ENCODE assay signal across 19 cellular contexts in genomic region chr17:30524847-30525246, GRCh38. TPM values are rescaled to one million over a fixed set of nuclear protein-coding genes. Genes with fewer than 3 reads are reported as not detected.
DNase-seq lines count a peak whose midpoint lies in the region; ATAC-seq and TF ChIP-seq lines count a peak whose summit lies in the region.
"Had no signal": no experiment of that assay in that cellular context is flagged by ENCODE, and none has a peak within 500 bp of the region (broad histone marks: within the 10 kb centered on the region; RNA-seq: fewer than 3 reads in every experiment).

No MANE protein-coding gene starts in this region.

- no peak overlapping the region for H2BK15ac ChIP-seq in mesenchymal stem cell (ENCODE audit: low read depth, poor library complexity, severe bottlenecking)

- whole genome bisulfite sequencing in mesenchymal stem cell = 87% methylated on average over 3 of the region's 3 CpGs

- peaks cover 14% of the 10 kb centered on the region for H3K79me1 ChIP-seq in mesenchymal stem cell (replicated peaks; ENCODE audit: low read length, poor library complexity, severe bottlenecking)

- no peak overlapping the region for H2AFZ ChIP-seq in mesenchymal stem cell (ENCODE audit: low read depth, low read length)

- H3K36me3 ChIP-seq in right atrium auricular region (peaks cover 26% of the 10 kb centered on the region), mesenchymal stem cell (ENCODE audit: control insufficient read depth in 1 of 2, insufficient read depth in 2 of 2, low read depth in 1 of 2, low read length in 2 of 2) (peaks cover 18 to 20% of the 10 kb centered on the region in 2 experiments), upper lobe of right lung (peaks cover 27% of the 10 kb centered on the region)

- H2BK5ac ChIP-seq in mesenchymal stem cell (ENCODE audit: low read depth, low read length, poor library complexity, severe bottlenecking) = no peak overlapping the region

- H2AK5ac ChIP-seq in mesenchymal stem cell (ENCODE audit: low read length, severe bottlenecking) = no peak overlapping the region

- intact Hi-C loops in Right ventricle myocardium superior (cut with DNase I) (no loop called here), upper lobe of right lung (cut with DNase I) (no loop called here)

- H3K9me3 ChIP-seq in right atrium auricular region (no peaks in the 10 kb centered on the region), mesenchymal stem cell (ENCODE audit: control insufficient read depth, low read length) (no peaks in the 10 kb centered on the region), upper lobe of right lung (no peaks in the 10 kb centered on the region)
- H3K9me3 ChIP-seq: spleen had no signal

- no peaks in the 10 kb centered on the region for H3K27me3 ChIP-seq in right atrium auricular region
- H3K27me3 ChIP-seq in mesenchymal stem cell (ENCODE audit: control insufficient read depth in 1 of 2, insufficient read depth in 1 of 2, low read length in 2 of 2) = no peaks in the 10 kb centered on the region
- H3K27me3 ChIP-seq in upper lobe of right lung = no peaks in the 10 kb centered on the region
- H3K27me3 ChIP-seq: spleen had no signal

- peak overlapping the region in 1 of 2 donors; percentile 4 for H3K27ac ChIP-seq in right atrium auricular region
- H3K27ac ChIP-seq in mesenchymal stem cell (ENCODE audit: low read length, poor library complexity, severe bottlenecking) = no peak overlapping the region
- H3K27ac ChIP-seq in upper lobe of right lung = no peak overlapping the region
- H3K27ac ChIP-seq: spleen had no signal

- H2BK12ac ChIP-seq in mesenchymal stem cell (ENCODE audit: low read length in 2 of 2) = no peak overlapping the region

- H3K4me2 ChIP-seq in mesenchymal stem cell (ENCODE audit: low read length, poor library complexity, severe bottlenecking) = no peak overlapping the region

- H3K18ac ChIP-seq in mesenchymal stem cell (ENCODE audit: low read depth in 1 of 2, low read length in 2 of 2) = no peak overlapping the region

- TF ChIP-seq CTCF in right atrium auricular region (IDR thresholded peaks at IDR 0.05) = no peak
- no peak for TF ChIP-seq CTCF in upper lobe of right lung (IDR thresholded peaks at IDR 0.05)

- DNase-seq in Right ventricle myocardium superior (no peak), right atrium auricular region (ENCODE audit: low spot score) (no peak), dermis microvascular lymphatic vessel endothelial cell (ENCODE audit: low read depth in 2 of 2) (peak; percentile 9 to 28), mesenchymal stem cell (no peak), HuH-7 (ENCODE audit: low spot score) (no peak), upper lobe of right lung (no peak)
- DNase-seq: activated B cell treated with CpG ODN at 0.5 μM for 24 hours; activated effector memory CD4-positive, alpha-beta T cell treated with anti-CD3 and anti-CD28 coated beads, Interleukin-2, amount 50 U/mL, for 16 hours; AML-193; aorta; Calu3; dermis blood vessel endothelial cell; GDM1; NCI-H1436 treated with DMSO at 0.1 percent for 48 hours; NCI-H226; spleen; T-helper 17 cell had no signal

- H3K4ac ChIP-seq in mesenchymal stem cell (ENCODE audit: low read depth in 1 of 2, low read length in 2 of 2) = no peak overlapping the region

- H3K14ac ChIP-seq in mesenchymal stem cell (ENCODE audit: low read length in 2 of 2) = no peak overlapping the region

- H3K4me3 ChIP-seq in right atrium auricular region = no peak overlapping the region
- no peak overlapping the region for H3K4me3 ChIP-seq in mesenchymal stem cell (ENCODE audit: insufficient read depth in 1 of 2, low read depth in 1 of 2, low read length in 2 of 2)
- no peak overlapping the region for H3K4me3 ChIP-seq in upper lobe of right lung
- H3K4me3 ChIP-seq: spleen had no signal

- H3K9ac ChIP-seq in mesenchymal stem cell (ENCODE audit: low read length) = peak overlapping the region; percentile 10

- H3K4me1 ChIP-seq in right atrium auricular region (peaks cover 0 to 7% of the 10 kb centered on the region in 2 donors), mesenchymal stem cell (ENCODE audit: control insufficient read depth, insufficient read depth, low read depth, low read length) (no peaks in the 10 kb centered on the region), upper lobe of right lung (no peaks in the 10 kb centered on the region)

- H2BK120ac ChIP-seq in mesenchymal stem cell (ENCODE audit: low read depth, low read length) = no peak overlapping the region

- no peak overlapping the region for H4K91ac ChIP-seq in mesenchymal stem cell (ENCODE audit: low read length)

- H4K8ac ChIP-seq in mesenchymal stem cell (ENCODE audit: low read length) = no peak overlapping the region

- peak; percentile 83 for ATAC-seq in Right ventricle myocardium superior (ENCODE audit: poor library complexity)
- ATAC-seq in GM18519 (IDR thresholded peaks at IDR 0.05; ENCODE audit: low FRiP score, unreplicated experiment) = no peak
- ATAC-seq in HG03095 (IDR thresholded peaks at IDR 0.05; ENCODE audit: unreplicated experiment) = no peak
- ATAC-seq in upper lobe of right lung = no peak
- ATAC-seq: T-helper 17 cell had no signal

- no peak overlapping the region for H3K23ac ChIP-seq in mesenchymal stem cell (ENCODE audit: low read length in 2 of 2)

RNA-seq across cellular contexts. Expression of gene GOSR1, which starts 47.6 kb away (rescaled TPM):
- 29.7 TPM for total RNA-seq in Right ventricle myocardium superior
- 10 to 100 TPM; 25.2 to 33.5 TPM for total RNA-seq in right atrium auricular region
- 17.1 and 21.7 TPM in 2 replicates for total RNA-seq in dermis microvascular lymphatic vessel endothelial cell
- polyA plus RNA-seq in mesenchymal stem cell (2013, experiment 1 of 2) = 28.0 TPM
- 26.8 TPM for polyA plus RNA-seq in mesenchymal stem cell (2013, experiment 2 of 2)
- total RNA-seq in upper lobe of right lung = 48.9 TPM

Comparison
In these comparisons a context has a peak if more than half of its experiments do, and no peak if none do; other contexts are left out.
1. DNase-seq: peak in dermis microvascular lymphatic vessel endothelial cell (2 of 2); none in Right ventricle myocardium superior (single experiment), right atrium auricular region (single experiment), mesenchymal stem cell (single experiment), HuH-7 (single experiment) and upper lobe of right lung (single experiment).